ENCODE assay signal across 1 cellular context in the genomic region with DNA sequence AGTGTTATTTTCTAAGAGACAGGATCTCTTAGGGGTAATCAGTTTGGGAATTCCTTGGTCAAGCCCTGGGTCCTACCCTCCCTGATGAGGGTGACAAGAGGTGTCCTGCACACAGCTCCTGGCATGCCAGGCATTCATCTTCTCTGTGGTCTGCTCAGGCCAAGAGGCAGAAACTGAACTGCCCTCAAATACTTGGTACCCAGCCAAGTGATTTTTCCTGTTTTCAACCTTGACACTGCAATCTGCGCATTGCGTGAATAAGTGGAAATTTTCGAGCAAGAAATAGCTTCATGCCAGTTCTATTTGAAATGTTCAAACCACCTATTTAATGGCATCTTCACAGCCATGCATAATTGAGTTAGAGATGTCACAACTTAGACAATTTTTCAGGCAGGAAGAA.
TF ChIP-seq lines count a peak whose summit lies in the region.

No MANE protein-coding gene starts in this region.

TF ChIP-seq in SK-N-SH treated with all-trans-retinoic acid at 6 μM for 48 hours, 23 proteins besides CTCF, POLR2A, EP300 and RAD21 (continued from another document):
- no peak for TF ChIP-seq ZFP30 (CRISPR knock-in tag; IDR thresholded peaks at IDR 0.05)
- TF ChIP-seq CSDC2 (CRISPR knock-in tag; IDR thresholded peaks at IDR 0.05): no peak
- TF ChIP-seq TOX (CRISPR knock-in tag; IDR thresholded peaks at IDR 0.05; ENCODE audit: borderline replicate concordance): no peak
- TF ChIP-seq ZFP3 (CRISPR knock-in tag; IDR thresholded peaks at IDR 0.05): no peak
- peak; percentile 19; the same call in 1 of the 2 replicates for TF ChIP-seq ISL1 (CRISPR knock-in tag; IDR thresholded peaks at IDR 0.05)
